Comparison of ENCODE assay signal across 17 cellular contexts in genomic region chr22:28574159-28574788, GRCh38.
"Had no signal": no experiment of that assay in that cellular context is flagged by ENCODE, and none has a peak within 500 bp of the region (broad histone marks: within the 10 kb centered on the region; RNA-seq: fewer than 3 reads in every experiment).

No MANE protein-coding gene starts in this region.

- H3K4me3 ChIP-seq: lower lobe of right lung, psoas muscle, skin epidermis, suprapubic skin had no signal

- H3K4me1 ChIP-seq: foreskin keratinocyte, psoas muscle, suprapubic skin had no signal

- H3K27ac Mint-ChIP-seq: activated naive CD8-positive, alpha-beta T cell treated with anti-CD3 and anti-CD28 coated beads for 36 hours; activated T-helper 1 cell treated with anti-CD3 and anti-CD28 coated beads, Interleukin-12 subunit alpha, Interleukin-12 subunit beta, Interleukin-2, Interleukin-4 antibody, amounts not matched to agents 30 ng/mL and 10 ng/mL and 1 ng/mL, durations not matched to agents 14 hours and 24 hours and 36 hours; naive thymus-derived CD8-positive, alpha-beta T cell; stimulated activated naive CD8-positive, alpha-beta T cell treated with anti-CD3 and anti-CD28 coated beads, Interleukin-15, amount 100 ng/mL, for 72 hours had no signal

- H3K4me3 Mint-ChIP-seq: activated naive CD8-positive, alpha-beta T cell treated with anti-CD3 and anti-CD28 coated beads for 36 hours; activated T-helper 1 cell treated with anti-CD3 and anti-CD28 coated beads, Interleukin-12 subunit alpha, Interleukin-12 subunit beta, Interleukin-2, Interleukin-4 antibody, amounts not matched to agents 30 ng/mL and 10 ng/mL and 1 ng/mL, durations not matched to agents 14 hours and 24 hours and 36 hours; naive thymus-derived CD8-positive, alpha-beta T cell; stimulated activated naive CD8-positive, alpha-beta T cell treated with anti-CD3 and anti-CD28 coated beads, Interleukin-15, amount 100 ng/mL, for 72 hours had no signal

- DNase-seq: activated CD4-positive, alpha-beta T cell treated with anti-CD3 and anti-CD28 coated beads, Interleukin-2, amount 50 U/mL, for 4 hours; activated gamma-delta T cell treated with Interleukin-2 at 50 U/mL for 16 hours; activated naive CD8-positive, alpha-beta T cell treated with anti-CD3 and anti-CD28 coated beads for 36 hours; amniotic stem cell; foreskin keratinocyte; hippocampal formation; lower lobe of right lung; naive thymus-derived CD8-positive, alpha-beta T cell; psoas muscle; right cardiac atrium; stimulated activated CD4-positive, alpha-beta T cell treated with anti-CD3 and anti-CD28 coated beads, Interleukin-4, amount 100 ng/mL, for 1 hour; stimulated activated naive CD8-positive, alpha-beta T cell treated with anti-CD3 and anti-CD28 coated beads, Interleukin-15, amount 100 ng/mL, for 72 hours; trophoblast cell had no signal

- ATAC-seq: foreskin keratinocyte; lower lobe of right lung; naive thymus-derived CD8-positive, alpha-beta T cell; psoas muscle; right cardiac atrium; stimulated activated naive CD8-positive, alpha-beta T cell treated with anti-CD3 and anti-CD28 coated beads, Interleukin-15, amount 100 ng/mL, for 72 hours had no signal

- H3K9me3 Mint-ChIP-seq: activated naive CD8-positive, alpha-beta T cell treated with anti-CD3 and anti-CD28 coated beads for 36 hours; activated T-helper 1 cell treated with anti-CD3 and anti-CD28 coated beads, Interleukin-12 subunit alpha, Interleukin-12 subunit beta, Interleukin-2, Interleukin-4 antibody, amounts not matched to agents 30 ng/mL and 10 ng/mL and 1 ng/mL, durations not matched to agents 14 hours and 24 hours and 36 hours; naive thymus-derived CD8-positive, alpha-beta T cell; stimulated activated naive CD8-positive, alpha-beta T cell treated with anti-CD3 and anti-CD28 coated beads, Interleukin-15, amount 100 ng/mL, for 72 hours had no signal

- H3K4me1 Mint-ChIP-seq: activated naive CD8-positive, alpha-beta T cell treated with anti-CD3 and anti-CD28 coated beads for 36 hours; stimulated activated naive CD8-positive, alpha-beta T cell treated with anti-CD3 and anti-CD28 coated beads, Interleukin-15, amount 100 ng/mL, for 72 hours had no signal

- H3K27me3 ChIP-seq: suprapubic skin had no signal

- H3K27ac ChIP-seq: epithelial cell of prostate, foreskin keratinocyte, lower lobe of right lung, psoas muscle, skin epidermis, suprapubic skin had no signal

- H3K36me3 ChIP-seq: lower lobe of right lung, suprapubic skin had no signal

- H3K9me3 ChIP-seq: lower lobe of right lung, psoas muscle, suprapubic skin had no signal

- H3K36me3 Mint-ChIP-seq: activated naive CD8-positive, alpha-beta T cell treated with anti-CD3 and anti-CD28 coated beads for 36 hours; naive thymus-derived CD8-positive, alpha-beta T cell had no signal
